Comparison of ENCODE assay signal across 22 cellular contexts in genomic region chr5:57853929-57854697, GRCh38.
"Had no signal": no experiment of that assay in that cellular context is flagged by ENCODE, and none has a peak within 500 bp of the region (broad histone marks: within the 10 kb centered on the region; RNA-seq: fewer than 3 reads in every experiment).

No MANE protein-coding gene starts in this region.

- H3K4me3 Mint-ChIP-seq: activated T-cell treated with anti-CD3 and anti-CD28 coated beads, Interleukin-2, amount 50 U/mL, for 24 hours; activated T-helper 17 cell treated with anti-CD3 and anti-CD28 coated beads, Interleukin-2, amount 50 U/mL, for 72 hours; central memory CD8-positive, alpha-beta T cell; naive thymus-derived CD4-positive, alpha-beta T cell; neural crest cell; stimulated activated naive B cell treated with anti-CD40 and anti-IgM and Interleukin-4, amounts not matched to agents 10 μg/mL and 1 μg/mL and 100 μg/mL, for 72 hours; T-cell; T-helper 2 cell treated with Interferon-gamma antibody and Interleukin-4, amounts not matched to agents 5 μg/mL and 100 μg/mL, for 36 hours had no signal

- H3K4me3 ChIP-seq: lower lobe of right lung, thoracic aorta, upper lobe of left lung had no signal

- H3K9me3 Mint-ChIP-seq: activated naive CD4-positive, alpha-beta T cell treated with anti-CD3 and anti-CD28 coated beads, Interleukin-2, amount 50 U/mL, for 72 hours; activated T-cell treated with anti-CD3 and anti-CD28 coated beads, Interleukin-2, amount 50 U/mL, for 24 hours; activated T-helper 17 cell treated with anti-CD3 and anti-CD28 coated beads, Interleukin-2, amount 50 U/mL, for 72 hours; naive thymus-derived CD4-positive, alpha-beta T cell; neural crest cell; T-cell; T-helper 2 cell treated with Interferon-gamma antibody and Interleukin-4, amounts not matched to agents 5 μg/mL and 100 μg/mL, for 36 hours had no signal

- DNase-seq: activated CD8-positive, alpha-beta memory T cell treated with anti-CD3 and anti-CD28 coated beads for 24 hours; activated CD8-positive, alpha-beta memory T cell treated with anti-CD3 and anti-CD28 coated beads, Interleukin-2, amount 50 U/mL, for 4 hours; activated T-cell treated with anti-CD3 and anti-CD28 coated beads, Interleukin-2, amount 50 U/mL, for 24 hours; effector memory CD4-positive, alpha-beta T cell; foreskin keratinocyte; hippocampal formation; lower lobe of right lung; naive thymus-derived CD4-positive, alpha-beta T cell; posterior cingulate gyrus; stimulated activated CD4-positive, alpha-beta T cell treated with anti-CD3 and anti-CD28 coated beads, Interleukin-2, amount 100 ng/mL, for 48 hours; stimulated activated CD8-positive, alpha-beta memory T cell treated with anti-CD3 and anti-CD28 coated beads, Interleukin-4, amount 100 ng/mL, for 48 hours; stimulated activated naive B cell treated with anti-CD40 and anti-IgM and Interleukin-4, amounts not matched to agents 10 μg/mL and 1 μg/mL and 100 μg/mL, for 72 hours; T-cell; upper lobe of left lung had no signal

- H3K27ac ChIP-seq: foreskin keratinocyte, lower lobe of right lung, thoracic aorta, upper lobe of left lung had no signal

- H3K27ac Mint-ChIP-seq: activated naive CD4-positive, alpha-beta T cell treated with anti-CD3 and anti-CD28 coated beads, Interleukin-2, amount 50 U/mL, for 72 hours; activated T-cell treated with anti-CD3 and anti-CD28 coated beads, Interleukin-2, amount 50 U/mL, for 24 hours; activated T-helper 17 cell treated with anti-CD3 and anti-CD28 coated beads, Interleukin-2, amount 50 U/mL, for 72 hours; naive thymus-derived CD4-positive, alpha-beta T cell; stimulated activated naive B cell treated with anti-CD40 and anti-IgM and Interleukin-4, amounts not matched to agents 10 μg/mL and 1 μg/mL and 100 μg/mL, for 72 hours; T-cell; T-helper 2 cell treated with Interferon-gamma antibody and Interleukin-4, amounts not matched to agents 5 μg/mL and 100 μg/mL, for 36 hours had no signal

- ATAC-seq: activated naive CD4-positive, alpha-beta T cell treated with anti-CD3 and anti-CD28 coated beads, Interleukin-2, amount 50 U/mL, for 72 hours; activated T-helper 17 cell treated with anti-CD3 and anti-CD28 coated beads, Interleukin-2, amount 50 U/mL, for 72 hours; foreskin keratinocyte; naive thymus-derived CD4-positive, alpha-beta T cell; stimulated activated naive B cell treated with anti-CD40 and anti-IgM and Interleukin-4, amounts not matched to agents 10 μg/mL and 1 μg/mL and 100 μg/mL, for 72 hours; T-cell had no signal

- H3K27me3 Mint-ChIP-seq: activated T-cell treated with anti-CD3 and anti-CD28 coated beads, Interleukin-2, amount 50 U/mL, for 24 hours; central memory CD8-positive, alpha-beta T cell; stimulated activated naive B cell treated with anti-CD40 and anti-IgM and Interleukin-4, amounts not matched to agents 10 μg/mL and 1 μg/mL and 100 μg/mL, for 72 hours; T-cell had no signal

- FAIRE-seq: astrocyte, colon had no signal

- H3K36me3 ChIP-seq: lower lobe of right lung, thoracic aorta, upper lobe of left lung had no signal

- H3K4me1 ChIP-seq: lower lobe of right lung had no signal

- H3K27me3 ChIP-seq: foreskin keratinocyte, upper lobe of left lung had no signal

- H3K36me3 Mint-ChIP-seq: activated naive CD4-positive, alpha-beta T cell treated with anti-CD3 and anti-CD28 coated beads, Interleukin-2, amount 50 U/mL, for 72 hours; naive thymus-derived CD4-positive, alpha-beta T cell; stimulated activated naive B cell treated with anti-CD40 and anti-IgM and Interleukin-4, amounts not matched to agents 10 μg/mL and 1 μg/mL and 100 μg/mL, for 72 hours; T-cell had no signal

- H3K4me1 Mint-ChIP-seq: activated T-helper 17 cell treated with anti-CD3 and anti-CD28 coated beads, Interleukin-2, amount 50 U/mL, for 72 hours; central memory CD8-positive, alpha-beta T cell; naive thymus-derived CD4-positive, alpha-beta T cell; neural crest cell; stimulated activated naive B cell treated with anti-CD40 and anti-IgM and Interleukin-4, amounts not matched to agents 10 μg/mL and 1 μg/mL and 100 μg/mL, for 72 hours; T-cell had no signal

- H3K9me3 ChIP-seq: lower lobe of right lung, thoracic aorta, upper lobe of left lung had no signal
